ENCODE assay signal across 1 cellular context in the genomic region with DNA sequence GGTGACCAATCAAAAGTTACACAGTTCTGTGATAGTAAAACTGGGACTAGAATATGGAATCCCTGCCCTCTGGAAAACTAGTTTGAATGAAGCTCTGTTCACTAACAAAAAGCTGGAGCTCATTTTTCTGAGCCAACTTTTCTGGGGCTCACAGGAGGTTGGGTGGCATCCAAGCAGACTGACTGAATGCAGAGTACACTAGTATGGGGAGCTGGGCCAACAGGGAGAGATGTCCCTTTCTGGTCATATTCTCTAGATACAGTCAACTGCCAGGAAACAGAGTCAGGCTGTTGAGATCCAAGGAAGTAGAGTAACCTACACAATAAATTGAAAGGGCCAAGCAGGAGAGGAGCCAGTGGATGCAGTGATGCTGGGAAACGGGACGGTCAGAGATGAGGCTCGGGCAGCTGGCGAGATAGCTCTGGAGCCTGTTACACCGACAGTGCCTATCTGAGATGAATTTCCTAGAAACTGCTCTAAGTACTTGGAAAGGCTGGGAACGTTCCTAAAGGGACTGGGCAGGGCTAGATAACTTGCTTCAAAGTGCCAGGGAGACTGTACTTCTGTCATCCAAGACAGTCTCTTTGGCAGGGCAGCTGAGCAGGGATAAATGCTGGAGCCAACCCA.
A peak's percentile ranks its signal among the peaks of the same experiment; 100 is the strongest.
TF ChIP-seq lines count a peak whose summit lies in the region.

No MANE protein-coding gene starts in this region.

TF ChIP-seq in K562, 482 proteins besides CTCF, POLR2A, EP300 and RAD21 (continued from another document):
- TF ChIP-seq RBBP5 (IDR thresholded peaks at IDR 0.05; ENCODE audit: borderline replicate concordance, insufficient read depth, low read length, poor library complexity, severe bottlenecking), result peak; percentile 6
- TF ChIP-seq EGR1 (conservative IDR thresholded peaks at IDR 0.05), result no peak
- no peak for TF ChIP-seq MAFG (tag; conservative IDR thresholded peaks at IDR 0.05)
- TF ChIP-seq ARID1B (IDR thresholded peaks at IDR 0.05), result peak; percentile 16; the same call in 1 of the 2 replicates
- peak; percentile 40; the same call in 1 of the 2 replicates for TF ChIP-seq TEAD4 (IDR thresholded peaks at IDR 0.05; ENCODE audit: low read length)
- TF ChIP-seq TEAD4 (CRISPR knock-in tag; IDR thresholded peaks at IDR 0.05; ENCODE audit: borderline replicate concordance), result no peak
- TF ChIP-seq, protein P1, sequence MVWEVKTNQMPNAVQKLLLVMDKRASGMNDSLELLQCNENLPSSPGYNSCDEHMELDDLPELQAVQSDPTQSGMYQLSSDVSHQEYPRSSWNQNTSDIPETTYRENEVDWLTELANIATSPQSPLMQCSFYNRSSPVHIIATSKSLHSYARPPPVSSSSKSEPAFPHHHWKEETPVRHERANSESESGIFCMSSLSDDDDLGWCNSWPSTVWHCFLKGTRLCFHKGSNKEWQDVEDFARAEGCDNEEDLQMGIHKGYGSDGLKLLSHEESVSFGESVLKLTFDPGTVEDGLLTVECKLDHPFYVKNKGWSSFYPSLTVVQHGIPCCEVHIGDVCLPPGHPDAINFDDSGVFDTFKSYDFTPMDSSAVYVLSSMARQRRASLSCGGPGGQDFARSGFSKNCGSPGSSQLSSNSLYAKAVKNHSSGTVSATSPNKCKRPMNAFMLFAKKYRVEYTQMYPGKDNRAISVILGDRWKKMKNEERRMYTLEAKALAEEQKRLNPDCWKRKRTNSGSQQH (CRISPR knock-in tag; IDR thresholded peaks at IDR 0.05), result no peak
- 0 out of 2 replicates have a peak, but pooled peaks have one; percentile 8 for TF ChIP-seq NCOR1 (IDR thresholded peaks at IDR 0.05)
- TF ChIP-seq PHF20 (IDR thresholded peaks at IDR 0.05; ENCODE audit: partially characterized antibody), result no peak
- no peak for TF ChIP-seq RBM15 (IDR thresholded peaks at IDR 0.05; ENCODE audit: insufficient read depth, low read length)
- TF ChIP-seq, protein P2, sequence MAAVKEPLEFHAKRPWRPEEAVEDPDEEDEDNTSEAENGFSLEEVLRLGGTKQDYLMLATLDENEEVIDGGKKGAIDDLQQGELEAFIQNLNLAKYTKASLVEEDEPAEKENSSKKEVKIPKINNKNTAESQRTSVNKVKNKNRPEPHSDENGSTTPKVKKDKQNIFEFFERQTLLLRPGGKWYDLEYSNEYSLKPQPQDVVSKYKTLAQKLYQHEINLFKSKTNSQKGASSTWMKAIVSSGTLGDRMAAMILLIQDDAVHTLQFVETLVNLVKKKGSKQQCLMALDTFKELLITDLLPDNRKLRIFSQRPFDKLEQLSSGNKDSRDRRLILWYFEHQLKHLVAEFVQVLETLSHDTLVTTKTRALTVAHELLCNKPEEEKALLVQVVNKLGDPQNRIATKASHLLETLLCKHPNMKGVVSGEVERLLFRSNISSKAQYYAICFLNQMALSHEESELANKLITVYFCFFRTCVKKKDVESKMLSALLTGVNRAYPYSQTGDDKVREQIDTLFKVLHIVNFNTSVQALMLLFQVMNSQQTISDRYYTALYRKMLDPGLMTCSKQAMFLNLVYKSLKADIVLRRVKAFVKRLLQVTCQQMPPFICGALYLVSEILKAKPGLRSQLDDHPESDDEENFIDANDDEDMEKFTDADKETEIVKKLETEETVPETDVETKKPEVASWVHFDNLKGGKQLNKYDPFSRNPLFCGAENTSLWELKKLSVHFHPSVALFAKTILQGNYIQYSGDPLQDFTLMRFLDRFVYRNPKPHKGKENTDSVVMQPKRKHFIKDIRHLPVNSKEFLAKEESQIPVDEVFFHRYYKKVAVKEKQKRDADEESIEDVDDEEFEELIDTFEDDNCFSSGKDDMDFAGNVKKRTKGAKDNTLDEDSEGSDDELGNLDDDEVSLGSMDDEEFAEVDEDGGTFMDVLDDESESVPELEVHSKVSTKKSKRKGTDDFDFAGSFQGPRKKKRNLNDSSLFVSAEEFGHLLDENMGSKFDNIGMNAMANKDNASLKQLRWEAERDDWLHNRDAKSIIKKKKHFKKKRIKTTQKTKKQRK (IDR thresholded peaks at IDR 0.05; ENCODE audit: borderline replicate concordance, low read depth, low read length), result no peak
- TF ChIP-seq, protein P3, sequence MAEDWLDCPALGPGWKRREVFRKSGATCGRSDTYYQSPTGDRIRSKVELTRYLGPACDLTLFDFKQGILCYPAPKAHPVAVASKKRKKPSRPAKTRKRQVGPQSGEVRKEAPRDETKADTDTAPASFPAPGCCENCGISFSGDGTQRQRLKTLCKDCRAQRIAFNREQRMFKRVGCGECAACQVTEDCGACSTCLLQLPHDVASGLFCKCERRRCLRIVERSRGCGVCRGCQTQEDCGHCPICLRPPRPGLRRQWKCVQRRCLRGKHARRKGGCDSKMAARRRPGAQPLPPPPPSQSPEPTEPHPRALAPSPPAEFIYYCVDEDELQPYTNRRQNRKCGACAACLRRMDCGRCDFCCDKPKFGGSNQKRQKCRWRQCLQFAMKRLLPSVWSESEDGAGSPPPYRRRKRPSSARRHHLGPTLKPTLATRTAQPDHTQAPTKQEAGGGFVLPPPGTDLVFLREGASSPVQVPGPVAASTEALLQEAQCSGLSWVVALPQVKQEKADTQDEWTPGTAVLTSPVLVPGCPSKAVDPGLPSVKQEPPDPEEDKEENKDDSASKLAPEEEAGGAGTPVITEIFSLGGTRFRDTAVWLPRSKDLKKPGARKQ (CRISPR knock-in tag; IDR thresholded peaks at IDR 0.05), result no peak
- TF ChIP-seq DMBX1 (CRISPR knock-in tag; IDR thresholded peaks at IDR 0.05; ENCODE audit: borderline replicate concordance), result peak; percentile 58; the same call in 1 of the 2 replicates
- no peak for TF ChIP-seq FIP1L1 (IDR thresholded peaks at IDR 0.05; ENCODE audit: low read depth, low read length, poor library complexity, severe bottlenecking)
- TF ChIP-seq CHD2 (IDR thresholded peaks at IDR 0.05; ENCODE audit: low read depth, low read length), result no peak
- peak; percentile 19; the same call in 1 of the 2 replicates for TF ChIP-seq NFIC (IDR thresholded peaks at IDR 0.05)
- TF ChIP-seq MBD2 (IDR thresholded peaks at IDR 0.05; ENCODE audit: borderline replicate concordance, low read depth), result no peak
- TF ChIP-seq TCF3 (CRISPR knock-in tag; IDR thresholded peaks at IDR 0.05), result peak; percentile 65
- TF ChIP-seq, protein P4, sequence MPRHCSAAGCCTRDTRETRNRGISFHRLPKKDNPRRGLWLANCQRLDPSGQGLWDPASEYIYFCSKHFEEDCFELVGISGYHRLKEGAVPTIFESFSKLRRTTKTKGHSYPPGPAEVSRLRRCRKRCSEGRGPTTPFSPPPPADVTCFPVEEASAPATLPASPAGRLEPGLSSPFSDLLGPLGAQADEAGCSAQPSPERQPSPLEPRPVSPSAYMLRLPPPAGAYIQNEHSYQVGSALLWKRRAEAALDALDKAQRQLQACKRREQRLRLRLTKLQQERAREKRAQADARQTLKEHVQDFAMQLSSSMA (CRISPR knock-in tag; IDR thresholded peaks at IDR 0.05), result no peak
- no peak for TF ChIP-seq ZNF586 (CRISPR knock-in tag; conservative IDR thresholded peaks at IDR 0.05)
- TF ChIP-seq SMARCC2 (IDR thresholded peaks at IDR 0.05; ENCODE audit: low read depth), result no peak
- no peak for TF ChIP-seq GATAD2B (IDR thresholded peaks at IDR 0.05; ENCODE audit: borderline replicate concordance)
TF ChIP-seq in K562: peak in this region for 24.
